In the genomic region with DNA sequence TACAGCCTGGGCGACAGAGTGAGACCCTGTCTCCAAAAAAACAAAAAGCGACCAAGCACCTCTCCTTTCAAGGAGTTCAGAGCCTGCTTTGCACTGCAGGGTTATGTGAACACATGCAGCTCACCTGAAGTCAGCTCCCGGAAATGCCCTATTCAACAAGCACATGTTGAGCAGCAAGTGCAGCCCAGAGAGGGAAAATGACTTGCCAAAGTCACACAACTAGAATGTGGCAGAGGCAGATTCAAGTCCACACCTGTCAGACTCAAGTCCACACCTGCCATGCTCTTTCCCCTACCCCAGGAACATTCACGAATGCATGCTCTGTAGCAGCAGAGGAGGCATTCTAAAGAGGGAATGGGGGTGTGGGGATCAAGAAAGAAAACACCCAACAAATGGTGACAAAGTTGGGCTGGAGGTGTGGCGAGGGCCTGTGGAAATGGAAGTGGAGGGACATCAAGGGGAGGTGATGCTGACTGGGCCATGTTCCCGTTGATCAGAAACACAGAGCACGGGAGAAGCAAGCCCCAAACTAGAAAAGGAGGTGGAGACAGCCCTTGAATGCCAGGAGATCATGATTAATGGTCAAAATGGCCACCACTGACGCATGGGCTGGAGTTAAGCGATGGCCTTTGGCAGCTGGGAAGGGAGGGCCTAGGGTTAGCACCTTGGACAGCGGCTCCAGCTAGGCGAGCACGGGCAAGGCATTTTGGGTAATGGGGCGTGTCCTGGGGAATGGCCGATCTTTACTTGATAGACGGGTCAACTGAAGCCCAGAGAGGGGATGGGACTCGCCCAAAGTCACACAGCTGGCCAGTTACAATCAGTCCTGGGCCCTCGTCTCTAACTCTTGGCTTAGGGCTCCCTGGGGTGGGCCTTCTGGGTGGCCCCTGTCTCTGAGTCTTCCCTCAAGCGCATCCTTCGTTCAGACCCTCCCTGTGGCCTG, we compare ENCODE assay signal across 9 cellular contexts. TPM values are rescaled to one million over a fixed set of nuclear protein-coding genes. Genes with fewer than 3 reads are reported as not detected.
DNase-seq lines count a peak whose midpoint lies in the region; ATAC-seq and TF ChIP-seq lines count a peak whose summit lies in the region.
"Had no signal": no experiment of that assay in that cellular context is flagged by ENCODE, and none has a peak within 500 bp of the region (broad histone marks: within the 10 kb centered on the region; RNA-seq: fewer than 3 reads in every experiment).

No MANE protein-coding gene starts in this region.

- H3K9me3 ChIP-seq in effector memory CD4-positive, alpha-beta T cell (ENCODE audit: control insufficient read depth, low read length) = no peaks in the 10 kb centered on the region
- no peaks in the 10 kb centered on the region for H3K9me3 ChIP-seq in vagina

- H3K27me3 ChIP-seq in effector memory CD4-positive, alpha-beta T cell (replicated peaks; ENCODE audit: control insufficient read depth, insufficient read depth, low read length, poor library complexity, severe bottlenecking) = no peaks in the 10 kb centered on the region
- H3K27me3 ChIP-seq in vagina = no peaks in the 10 kb centered on the region

- intact Hi-C loops in vagina (cut with DNase I) = no loop called here

- no peak for TF ChIP-seq POLR2A in vagina (IDR thresholded peaks at IDR 0.05)

- peak overlapping the region; percentile 2 for H3K4me3 Mint-ChIP-seq in glutamatergic neuron (ENCODE audit: unreplicated experiment)

- peaks cover 3% of the 10 kb centered on the region for H3K4me1 Mint-ChIP-seq in glutamatergic neuron (ENCODE audit: low read depth, unreplicated experiment)

- TF ChIP-seq CTCF in glutamatergic neuron (IDR thresholded peaks at IDR 0.05; ENCODE audit: partially characterized antibody, unreplicated experiment) = no peak
- TF ChIP-seq CTCF in vagina (IDR thresholded peaks at IDR 0.05) = no peak

- no peak overlapping the region for H3K4me3 ChIP-seq in effector memory CD4-positive, alpha-beta T cell (ENCODE audit: insufficient read depth, low read depth, low read length, poor library complexity, severe bottlenecking)
- H3K4me3 ChIP-seq in vagina = no peak overlapping the region
- H3K4me3 ChIP-seq: SK-N-MC had no signal

- DNase-seq in stimulated activated CD4-positive, alpha-beta T cell treated with anti-CD3 and anti-CD28 coated beads, Interleukin-15, amount 100 ng/mL, for 24 hours = peak; percentile 59
- DNase-seq in stimulated activated CD4-positive, alpha-beta T cell treated with anti-CD3 and anti-CD28 coated beads, Interleukin-12 subunit alpha, Interleukin-12 subunit beta, amount 100 ng/mL, for 4 hours = no peak
- DNase-seq in UCSD-AML1 (lab: John Stamatoyannopoulos, UW; ENCODE audit: unreplicated experiment) (peak; percentile 71), glutamatergic neuron (no peak), NCI-H2107 treated with DMSO at 0.1 percent for 48 hours (lab: John Stamatoyannopoulos, UW; ENCODE audit: unreplicated experiment) (no peak), vagina (ENCODE audit: extremely low spot score in 2 of 2) (no peak)
- DNase-seq in effector memory CD4-positive, alpha-beta T cell = no peak

- no peak for ATAC-seq in HG02759 (IDR thresholded peaks at IDR 0.05; ENCODE audit: unreplicated experiment)

- H3K36me3 Mint-ChIP-seq in glutamatergic neuron (ENCODE audit: unreplicated experiment) = no peaks in the 10 kb centered on the region

- H3K9me3 Mint-ChIP-seq in glutamatergic neuron (ENCODE audit: unreplicated experiment) = peaks cover 2% of the 10 kb centered on the region

- peaks cover 26% of the 10 kb centered on the region for H3K27me3 Mint-ChIP-seq in glutamatergic neuron (ENCODE audit: unreplicated experiment)

- peaks cover 12% of the 10 kb centered on the region for H3K4me1 ChIP-seq in effector memory CD4-positive, alpha-beta T cell (ENCODE audit: control insufficient read depth, insufficient read depth, low read length, poor library complexity, severe bottlenecking)
- peaks cover 15% of the 10 kb centered on the region for H3K4me1 ChIP-seq in vagina

- H3K36me3 ChIP-seq in effector memory CD4-positive, alpha-beta T cell (ENCODE audit: control insufficient read depth, insufficient read depth, low read length) = no peaks in the 10 kb centered on the region
- no peaks in the 10 kb centered on the region for H3K36me3 ChIP-seq in vagina

- no peak overlapping the region for H3K27ac Mint-ChIP-seq in glutamatergic neuron (ENCODE audit: unreplicated experiment)

- H3K27ac ChIP-seq in effector memory CD4-positive, alpha-beta T cell (ENCODE audit: insufficient read depth, low read length, poor library complexity, severe bottlenecking) = no peak overlapping the region
- H3K27ac ChIP-seq in vagina = no peak overlapping the region
- H3K27ac ChIP-seq: SK-N-MC had no signal

RNA-seq across cellular contexts. Expression of gene RAP1GAP, which starts 21.5 kb away (rescaled TPM):
- total RNA-seq in glutamatergic neuron (ENCODE audit: unreplicated experiment) = 4.8 TPM
- total RNA-seq in vagina = 1.2 TPM

Comparison
In these comparisons a context has a peak if more than half of its experiments do, and no peak if none do; other contexts are left out.
1. DNase-seq: peak in stimulated activated CD4-positive, alpha-beta T cell treated with anti-CD3 and anti-CD28 coated beads, Interleukin-15, amount 100 ng/mL, for 24 hours (single experiment) and UCSD-AML1 (single experiment); none in stimulated activated CD4-positive, alpha-beta T cell treated with anti-CD3 and anti-CD28 coated beads, Interleukin-12 subunit alpha, Interleukin-12 subunit beta, amount 100 ng/mL, for 4 hours (single experiment), glutamatergic neuron (single experiment), NCI-H2107 treated with DMSO at 0.1 percent for 48 hours (single experiment), effector memory CD4-positive, alpha-beta T cell (0 of 3) and vagina (0 of 2).